ENCODE assay signal across 1 cellular context in genomic region chr6:22807818-22808217, GRCh38.
TF ChIP-seq lines count a peak whose summit lies in the region.

No MANE protein-coding gene starts in this region.

TF ChIP-seq in IMR-90, 13 proteins besides CTCF, POLR2A, EP300 and RAD21 (continued from another document):
- TF ChIP-seq USF2 (IDR thresholded peaks at IDR 0.05; ENCODE audit: low read depth, low read length) (no peak), SMC3 (IDR thresholded peaks at IDR 0.05; ENCODE audit: low read depth, low read length) (no peak)
TF ChIP-seq in IMR-90: peak in this region for 0.
